Comparison of ENCODE assay signal across 31 cellular contexts in genomic region chr2:67583185-67583584, GRCh38.
"Had no signal": no experiment of that assay in that cellular context is flagged by ENCODE, and none has a peak within 500 bp of the region (broad histone marks: within the 10 kb centered on the region; RNA-seq: fewer than 3 reads in every experiment).

No MANE protein-coding gene starts in this region.

- H3K4me1 Mint-ChIP-seq: nephron; neural progenitor cell; stimulated activated memory B cell treated with anti-CD40 and anti-IgM and Interleukin-4, amounts not matched to agents 10 μg/mL and 1 μg/mL and 100 μg/mL, for 72 hours; stimulated activated naive CD8-positive, alpha-beta T cell treated with anti-CD3 and anti-CD28 coated beads, Interleukin-15, amount 100 ng/mL, for 72 hours had no signal

- H3K79me2 ChIP-seq: parathyroid adenoma had no signal

- H3K27me3 Mint-ChIP-seq: progenitor cell of endocrine pancreas; stimulated activated memory B cell treated with anti-CD40 and anti-IgM and Interleukin-4, amounts not matched to agents 10 μg/mL and 1 μg/mL and 100 μg/mL, for 72 hours; stimulated activated naive CD8-positive, alpha-beta T cell treated with anti-CD3 and anti-CD28 coated beads, Interleukin-15, amount 100 ng/mL, for 72 hours; type B pancreatic cell had no signal

- H3K27me3 ChIP-seq: neural progenitor cell, ovary, spleen, suprapubic skin, testis, tibial artery, transverse colon, upper lobe of right lung, uterus had no signal

- H3K4me2 ChIP-seq: neural progenitor cell, smooth muscle cell had no signal

- H3K36me3 ChIP-seq: neural progenitor cell, ovary, spleen, suprapubic skin, tibial artery, transverse colon, upper lobe of right lung, uterus had no signal

- H3K4me1 ChIP-seq: neural progenitor cell, parathyroid adenoma, psoas muscle, spleen, suprapubic skin, testis, tibial artery, transverse colon, upper lobe of right lung, uterus had no signal

- H3K9me3 ChIP-seq: testis had no signal

- H3K4me3 ChIP-seq: neural progenitor cell, ovary, psoas muscle, skin epidermis, smooth muscle cell, spleen, suprapubic skin, testis, tibial artery, transverse colon, upper lobe of right lung, uterus had no signal

- DNase-seq: natural killer cell; occipital lobe; ovary; posterior cingulate gyrus; psoas muscle; right cardiac atrium; spleen; stimulated activated CD4-positive, alpha-beta T cell treated with anti-CD3 and anti-CD28 coated beads, Interleukin-12 subunit alpha, Interleukin-12 subunit beta, amount 100 ng/mL, for 4 hours; stimulated activated CD4-positive, alpha-beta T cell treated with anti-CD3 and anti-CD28 coated beads, Interleukin-1b, Interleukin-23, amount 100 ng/mL, for 48 hours; stimulated activated CD4-positive, alpha-beta T cell treated with anti-CD3 and anti-CD28 coated beads, Interleukin-4, amount 100 ng/mL, for 1 hour; stimulated activated CD4-positive, alpha-beta T cell treated with anti-CD3 and anti-CD28 coated beads, Interleukin-4, amount 100 ng/mL, for 4 hours; stimulated activated CD8-positive, alpha-beta memory T cell treated with anti-CD3 and anti-CD28 coated beads, Interleukin-4, amount 100 ng/mL, for 48 hours; stimulated activated naive CD4-positive, alpha-beta T cell; stimulated activated naive CD8-positive, alpha-beta T cell treated with anti-CD3 and anti-CD28 coated beads, Interleukin-15, amount 100 ng/mL, for 72 hours; stimulated activated naive CD8-positive, alpha-beta T cell treated with anti-CD3 and anti-CD28 coated beads, Interleukin-15, Interleukin-2, amounts not matched to agents 100 U/mL and 50 U/mL, for 24 hours; substantia nigra; testis; tibial artery; transverse colon; upper lobe of right lung; uterus had no signal

- ATAC-seq: natural killer cell; psoas muscle; right cardiac atrium; sciatic nerve; stimulated activated memory B cell treated with anti-CD40 and anti-IgM and Interleukin-4, amounts not matched to agents 10 μg/mL and 1 μg/mL and 100 μg/mL, for 72 hours; stimulated activated naive CD8-positive, alpha-beta T cell treated with anti-CD3 and anti-CD28 coated beads, Interleukin-15, amount 100 ng/mL, for 72 hours; stimulated activated naive CD8-positive, alpha-beta T cell treated with anti-CD3 and anti-CD28 coated beads, Interleukin-15, Interleukin-2, amounts not matched to agents 100 U/mL and 50 U/mL, for 24 hours; upper lobe of right lung had no signal

- H3K27ac ChIP-seq: neural progenitor cell, ovary, parathyroid adenoma, psoas muscle, skin epidermis, spleen, suprapubic skin, testis, tibial artery, transverse colon, upper lobe of right lung, uterus had no signal

- H3K27ac Mint-ChIP-seq: natural killer cell; nephron; neural progenitor cell; progenitor cell of endocrine pancreas; stimulated activated memory B cell treated with anti-CD40 and anti-IgM and Interleukin-4, amounts not matched to agents 10 μg/mL and 1 μg/mL and 100 μg/mL, for 72 hours; stimulated activated naive CD8-positive, alpha-beta T cell treated with anti-CD3 and anti-CD28 coated beads, Interleukin-15, amount 100 ng/mL, for 72 hours; type B pancreatic cell had no signal

- H3K36me3 Mint-ChIP-seq: stimulated activated memory B cell treated with anti-CD40 and anti-IgM and Interleukin-4, amounts not matched to agents 10 μg/mL and 1 μg/mL and 100 μg/mL, for 72 hours had no signal

- H2AFZ ChIP-seq: neural progenitor cell, parathyroid adenoma had no signal

- H3K9ac ChIP-seq: neural progenitor cell, parathyroid adenoma had no signal

- H3K4me3 Mint-ChIP-seq: natural killer cell; nephron; neural progenitor cell; stimulated activated memory B cell treated with anti-CD40 and anti-IgM and Interleukin-4, amounts not matched to agents 10 μg/mL and 1 μg/mL and 100 μg/mL, for 72 hours; stimulated activated naive CD8-positive, alpha-beta T cell treated with anti-CD3 and anti-CD28 coated beads, Interleukin-15, amount 100 ng/mL, for 72 hours; type B pancreatic cell had no signal
